13 cellular contexts compared by ENCODE assay signal in the genomic region with DNA sequence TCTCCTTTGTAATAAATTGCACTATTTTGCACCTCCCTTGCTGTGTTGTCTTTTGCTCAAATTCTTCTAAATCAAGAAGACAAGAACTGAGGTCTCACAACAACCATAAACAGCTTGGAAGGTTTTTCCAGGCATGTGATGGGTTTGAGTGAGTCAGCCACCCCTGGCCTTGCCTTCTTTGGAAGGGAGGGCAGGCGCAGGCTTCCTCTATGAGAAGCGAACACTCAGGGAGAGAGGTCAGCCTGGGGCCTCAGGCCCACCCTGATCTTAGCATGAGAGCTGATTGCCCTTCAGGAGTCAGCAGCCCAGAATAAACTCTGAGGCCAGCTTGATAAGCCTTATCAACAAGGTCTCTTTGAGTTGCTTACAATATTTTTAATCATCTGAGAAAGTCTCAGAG. TPM values are rescaled to one million over a fixed set of nuclear protein-coding genes. Genes with fewer than 3 reads are reported as not detected.
A peak's percentile ranks its signal among the peaks of the same experiment; 100 is the strongest.
DNase-seq lines count a peak whose midpoint lies in the region; ATAC-seq, FAIRE-seq and TF ChIP-seq lines count a peak whose summit lies in the region.
"Had no signal": no experiment of that assay in that cellular context is flagged by ENCODE, and none has a peak within 500 bp of the region (broad histone marks: within the 10 kb centered on the region; RNA-seq: fewer than 3 reads in every experiment).

No MANE protein-coding gene starts in this region.

- H3K4me3 ChIP-seq in bronchial epithelial cell (ENCODE audit: low read depth, low read length) (no peak overlapping the region), kidney (ENCODE audit: low read length in 2 of 2) (no peak overlapping the region), skin epidermis (no peak overlapping the region), colonic mucosa (no peak overlapping the region)

- intact Hi-C loops in kidney (cut with DNase I), result no loop called here
- intact Hi-C loops in colonic mucosa (cut with DNase I), result no loop called here

- FAIRE-seq in bronchial epithelial cell (lab: Jason Lieb, UNC) (no peak), kidney (lab: Jason Lieb, UNC) (no peak)

- TF ChIP-seq CTCF in bronchial epithelial cell (IDR thresholded peaks at IDR 0.05; ENCODE audit: insufficient read depth, low read length, severe bottlenecking) (no peak), kidney (IDR thresholded peaks at IDR 0.05; ENCODE audit: borderline replicate concordance, extremely low read depth, insufficient read depth) (no peak), colonic mucosa (IDR thresholded peaks at IDR 0.05) (no peak)

- H3K4me1 ChIP-seq in kidney (ENCODE audit: control insufficient read depth in 1 of 2, insufficient read depth in 1 of 2, low read depth in 1 of 2, low read length in 2 of 2) (peaks cover 11 to 16% of the 10 kb centered on the region in 2 donors), colonic mucosa (no peaks in the 10 kb centered on the region)

- ATAC-seq in HG03571 (IDR thresholded peaks at IDR 0.05; ENCODE audit: unreplicated experiment), result no peak
- ATAC-seq: CD8-positive, alpha-beta T cell had no signal

- H3K36me3 ChIP-seq in bronchial epithelial cell (ENCODE audit: control insufficient read depth, insufficient read depth, low read length) (no peaks in the 10 kb centered on the region), kidney (ENCODE audit: control insufficient read depth in 1 of 2, insufficient read depth in 2 of 2, low read length in 2 of 2) (no peaks in the 10 kb centered on the region), colonic mucosa (no peaks in the 10 kb centered on the region)

- no peak overlapping the region for H3K9ac ChIP-seq in kidney (ENCODE audit: low read length in 2 of 2)
- no peak overlapping the region for H3K9ac ChIP-seq in colonic mucosa (ENCODE audit: low read depth in 2 of 2, low read length in 2 of 2)

- peak; percentile 43 for DNase-seq in GM04503 (ENCODE audit: low read depth)
- peak; percentile 15 for DNase-seq in bronchial epithelial cell (ENCODE audit: low read depth)
- peak; percentile 91 for DNase-seq in kidney
- DNase-seq in NCI-H2081 treated with DMSO at 0.1 percent for 48 hours (lab: John Stamatoyannopoulos, UW), result no peak
- DNase-seq in SW 1271 (lab: John Stamatoyannopoulos, UW), result no peak
- DNase-seq in colonic mucosa, result no peak
- DNase-seq: activated CD8-positive, alpha-beta memory T cell treated with anti-CD3 and anti-CD28 coated beads, Interleukin-2, amount 50 U/mL, for 48 hours; CD8-positive, alpha-beta T cell; NCI-H1694 treated with DMSO at 0.1 percent for 48 hours; stimulated activated CD4-positive, alpha-beta T cell treated with anti-CD3 and anti-CD28 coated beads, Interleukin-15, amount 100 ng/mL, for 24 hours; T1000 had no signal

- H3K27ac ChIP-seq in kidney (ENCODE audit: low read depth in 2 of 2, low read length in 2 of 2), result peak overlapping the region; percentile 53 to 63
- H3K27ac ChIP-seq in skin epidermis, result peak overlapping the region in 15 of 21 experiments; percentile 12 to 77 (median 55)
- H3K27ac ChIP-seq in colonic mucosa, result no peak overlapping the region

- H3K9me3 ChIP-seq in kidney (ENCODE audit: control insufficient read depth in 1 of 2, low read length in 2 of 2), result no peaks in the 10 kb centered on the region
- H3K9me3 ChIP-seq in colonic mucosa, result no peaks in the 10 kb centered on the region

- H3K27me3 ChIP-seq in bronchial epithelial cell (ENCODE audit: control insufficient read depth, insufficient read depth, low read length) (no peaks in the 10 kb centered on the region), colonic mucosa (no peaks in the 10 kb centered on the region)

RNA-seq across cellular contexts. Expression of a gene that starts 31.6 kb away (rescaled TPM):
- total RNA-seq in bronchial epithelial cell, result 0.26 and 0.79 TPM in 2 replicates
- 36.4 TPM for total RNA-seq in kidney
- polyA plus RNA-seq in kidney (ENCODE audit: insufficient read depth, low read depth, low replicate concordance), result 12.4 TPM
- 1 to 10 TPM in 1 of 2 donors, under 1 TPM in 1; 0.67 to 3.2 TPM for total RNA-seq in colonic mucosa

Comparison
In these comparisons a context has a peak if more than half of its experiments do, and no peak if none do; other contexts are left out.
1. DNase-seq: peak in GM04503 (single experiment), bronchial epithelial cell (single experiment) and kidney (single experiment); none in NCI-H2081 treated with DMSO at 0.1 percent for 48 hours (single experiment), SW 1271 (0 of 2) and colonic mucosa (single experiment).